Comparison of ENCODE assay signal across 8 cellular contexts in the genomic region with DNA sequence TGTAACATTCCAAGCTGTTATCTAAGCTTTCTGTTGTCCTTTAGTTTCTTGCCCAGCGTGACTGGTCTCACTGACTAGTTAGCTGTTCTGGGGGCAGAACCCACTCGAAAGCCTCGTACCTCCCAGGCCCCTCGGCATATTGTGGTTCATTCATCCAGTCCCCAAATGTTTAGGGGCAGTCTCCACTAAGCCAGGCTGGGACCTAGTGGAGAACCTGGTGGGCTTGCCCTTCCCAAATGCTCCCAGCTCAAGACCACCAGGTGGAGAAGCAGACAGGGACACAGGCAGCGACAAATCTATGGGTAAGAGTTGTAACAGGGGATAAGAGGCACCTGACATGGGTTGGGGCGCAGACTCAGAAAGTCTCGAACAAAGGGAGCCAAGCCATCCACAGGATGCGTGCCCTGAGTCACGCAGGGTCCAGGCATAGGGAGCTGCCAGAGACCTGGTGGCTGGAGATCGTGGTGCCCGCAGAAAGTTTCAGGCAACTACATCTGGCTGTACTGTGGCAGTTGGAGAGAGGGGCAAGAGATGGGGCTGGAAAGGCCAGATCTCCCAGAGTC. TPM values are rescaled to one million over a fixed set of nuclear protein-coding genes. Genes with fewer than 3 reads are reported as not detected.
DNase-seq lines count a peak whose midpoint lies in the region; ATAC-seq, FAIRE-seq and TF ChIP-seq lines count a peak whose summit lies in the region.

No MANE protein-coding gene starts in this region.

- H3K9ac ChIP-seq in mucosa of stomach (ENCODE audit: low read length): peak overlapping the region; percentile 86

- no peaks in the 10 kb centered on the region for H3K9me3 ChIP-seq in mucosa of stomach (ENCODE audit: control insufficient read depth, low read length)

- ATAC-seq in left colon: no peak
- ATAC-seq in GM21717 (IDR thresholded peaks at IDR 0.05; ENCODE audit: unreplicated experiment): no peak
- no peak for ATAC-seq in GM19463 (IDR thresholded peaks at IDR 0.05; ENCODE audit: unreplicated experiment)

- peaks cover 46% of the 10 kb centered on the region for H3K4me1 ChIP-seq in mucosa of stomach (ENCODE audit: control insufficient read depth, insufficient read depth, low read length)

- H3K27me3 ChIP-seq in bronchial epithelial cell (ENCODE audit: control insufficient read depth, insufficient read depth, low read length): no peaks in the 10 kb centered on the region
- H3K27me3 ChIP-seq in mucosa of stomach (ENCODE audit: control insufficient read depth, insufficient read depth, low read length): no peaks in the 10 kb centered on the region

- H3K4me3 ChIP-seq in bronchial epithelial cell (ENCODE audit: low read depth, low read length): peak overlapping the region; percentile 81
- H3K4me3 ChIP-seq in mucosa of stomach (ENCODE audit: low read length): peak overlapping the region; percentile 74

- intact Hi-C loops in left colon (cut with DNase I, micrococcal nuclease): no loop called here

- no peak for TF ChIP-seq CTCF in bronchial epithelial cell (IDR thresholded peaks at IDR 0.05; ENCODE audit: insufficient read depth, low read length, severe bottlenecking)

- DNase-seq in stimulated activated CD4-positive, alpha-beta T cell treated with anti-CD3 and anti-CD28 coated beads, Interleukin-4, amount 100 ng/mL, for 24 hours: peak; percentile 36
- no peak for DNase-seq in stimulated activated CD4-positive, alpha-beta T cell treated with anti-CD3 and anti-CD28 coated beads, Interleukin-2, amount 100 ng/mL, for 48 hours
- no peak for DNase-seq in bronchial epithelial cell (ENCODE audit: low read depth)
- DNase-seq in left colon: no peak
- DNase-seq in hippocampal formation (lab: John Stamatoyannopoulos, UW): no peak

- no peak for FAIRE-seq in bronchial epithelial cell (lab: Jason Lieb, UNC)

- no peaks in the 10 kb centered on the region for H3K36me3 ChIP-seq in bronchial epithelial cell (ENCODE audit: control insufficient read depth, insufficient read depth, low read length)
- H3K36me3 ChIP-seq in mucosa of stomach (ENCODE audit: control insufficient read depth, insufficient read depth, low read length): peaks cover 8% of the 10 kb centered on the region

RNA-seq across cellular contexts. Expression of gene EEIG1, which starts 0.9 kb away (rescaled TPM):
- total RNA-seq in bronchial epithelial cell (7.4 and 41.3 TPM in 2 replicates), left colon (100 to 1,000 TPM; 157 to 175 TPM)

RNA-seq across cellular contexts. Expression of gene DPM2, which starts 44.0 kb away (rescaled TPM):
- total RNA-seq in bronchial epithelial cell (11.8 and 17.4 TPM in 2 replicates), left colon (10 to 100 TPM; 25.1 to 28.6 TPM)

RNA-seq across cellular contexts. Expression of gene PIP5KL1, which starts 51.1 kb away (rescaled TPM):
- total RNA-seq in bronchial epithelial cell (2.1 and 5.1 TPM in 2 replicates), left colon (1 to 10 TPM; 1.3 to 1.9 TPM)
